Comparison of ENCODE assay signal across 1 cellular context in the genomic region with DNA sequence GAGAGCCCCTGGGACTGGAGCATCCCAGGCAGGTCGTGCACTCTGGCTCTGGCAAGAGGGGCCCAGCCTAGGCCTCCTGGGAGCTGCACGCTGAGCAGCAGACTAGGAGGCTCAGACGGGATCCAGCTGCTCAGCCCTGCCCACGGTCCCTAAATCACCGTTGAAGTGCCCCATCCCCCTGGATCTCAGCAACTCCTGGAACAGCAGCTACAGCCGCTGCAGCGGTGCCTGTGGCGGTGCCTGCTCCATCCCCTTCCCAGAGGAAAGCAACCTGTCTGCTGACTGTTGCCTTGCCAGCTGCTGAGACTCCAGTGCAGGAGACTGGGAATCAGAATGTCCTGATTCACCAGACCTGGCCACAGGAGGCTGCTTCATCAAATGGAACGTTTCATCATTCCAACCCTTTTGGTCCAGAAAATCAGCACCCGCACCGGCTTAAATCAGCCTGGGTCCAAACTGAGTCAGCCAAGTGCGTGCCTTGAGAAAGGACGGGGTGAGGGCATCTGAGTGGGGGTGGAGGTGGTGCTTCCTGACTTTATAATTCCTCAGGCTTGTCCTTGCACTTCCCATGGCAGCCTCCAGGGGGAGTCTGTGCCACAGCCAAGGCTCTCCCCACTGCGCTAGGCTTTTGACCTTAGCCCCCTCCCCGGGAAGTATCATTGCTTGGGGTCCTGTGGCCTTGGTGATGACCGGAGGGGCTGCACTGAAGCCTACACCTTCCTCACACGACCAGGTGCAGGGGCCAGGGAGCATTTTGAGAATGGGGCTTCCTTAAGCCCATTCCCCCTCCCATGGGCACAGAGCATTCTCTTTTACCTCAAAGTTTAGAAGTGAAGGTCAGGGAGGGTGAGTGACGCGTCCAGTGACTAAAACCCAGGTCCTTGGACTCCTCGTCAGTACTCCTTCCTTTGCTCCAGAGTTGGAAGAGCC.
TF ChIP-seq lines count a peak whose summit lies in the region.

No MANE protein-coding gene starts in this region.

TF ChIP-seq in HCT116, 20 proteins besides CTCF, POLR2A, EP300 and RAD21 (continued from another document):
- TF ChIP-seq SP1 (IDR thresholded peaks at IDR 0.05; ENCODE audit: low read depth) (no peak), FOSL1 (IDR thresholded peaks at IDR 0.05; ENCODE audit: low read depth) (no peak), SIN3A (IDR thresholded peaks at IDR 0.05; ENCODE audit: low read depth) (no peak), YY1 (IDR thresholded peaks at IDR 0.05; ENCODE audit: extremely low read depth, insufficient replicate concordance, low read depth, low read length) (no peak), ZNF274 (IDR thresholded peaks at IDR 0.05; ENCODE audit: low read depth, low read length) (no peak), ELF1 (IDR thresholded peaks at IDR 0.05; ENCODE audit: borderline replicate concordance, low read depth) (no peak)
- TF ChIP-seq, protein P1, sequence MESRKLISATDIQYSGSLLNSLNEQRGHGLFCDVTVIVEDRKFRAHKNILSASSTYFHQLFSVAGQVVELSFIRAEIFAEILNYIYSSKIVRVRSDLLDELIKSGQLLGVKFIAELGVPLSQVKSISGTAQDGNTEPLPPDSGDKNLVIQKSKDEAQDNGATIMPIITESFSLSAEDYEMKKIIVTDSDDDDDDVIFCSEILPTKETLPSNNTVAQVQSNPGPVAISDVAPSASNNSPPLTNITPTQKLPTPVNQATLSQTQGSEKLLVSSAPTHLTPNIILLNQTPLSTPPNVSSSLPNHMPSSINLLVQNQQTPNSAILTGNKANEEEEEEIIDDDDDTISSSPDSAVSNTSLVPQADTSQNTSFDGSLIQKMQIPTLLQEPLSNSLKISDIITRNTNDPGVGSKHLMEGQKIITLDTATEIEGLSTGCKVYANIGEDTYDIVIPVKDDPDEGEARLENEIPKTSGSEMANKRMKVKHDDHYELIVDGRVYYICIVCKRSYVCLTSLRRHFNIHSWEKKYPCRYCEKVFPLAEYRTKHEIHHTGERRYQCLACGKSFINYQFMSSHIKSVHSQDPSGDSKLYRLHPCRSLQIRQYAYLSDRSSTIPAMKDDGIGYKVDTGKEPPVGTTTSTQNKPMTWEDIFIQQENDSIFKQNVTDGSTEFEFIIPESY (IDR thresholded peaks at IDR 0.05; ENCODE audit: extremely low read depth, insufficient replicate concordance, low read length) = no peak
- TF ChIP-seq, protein P2, sequence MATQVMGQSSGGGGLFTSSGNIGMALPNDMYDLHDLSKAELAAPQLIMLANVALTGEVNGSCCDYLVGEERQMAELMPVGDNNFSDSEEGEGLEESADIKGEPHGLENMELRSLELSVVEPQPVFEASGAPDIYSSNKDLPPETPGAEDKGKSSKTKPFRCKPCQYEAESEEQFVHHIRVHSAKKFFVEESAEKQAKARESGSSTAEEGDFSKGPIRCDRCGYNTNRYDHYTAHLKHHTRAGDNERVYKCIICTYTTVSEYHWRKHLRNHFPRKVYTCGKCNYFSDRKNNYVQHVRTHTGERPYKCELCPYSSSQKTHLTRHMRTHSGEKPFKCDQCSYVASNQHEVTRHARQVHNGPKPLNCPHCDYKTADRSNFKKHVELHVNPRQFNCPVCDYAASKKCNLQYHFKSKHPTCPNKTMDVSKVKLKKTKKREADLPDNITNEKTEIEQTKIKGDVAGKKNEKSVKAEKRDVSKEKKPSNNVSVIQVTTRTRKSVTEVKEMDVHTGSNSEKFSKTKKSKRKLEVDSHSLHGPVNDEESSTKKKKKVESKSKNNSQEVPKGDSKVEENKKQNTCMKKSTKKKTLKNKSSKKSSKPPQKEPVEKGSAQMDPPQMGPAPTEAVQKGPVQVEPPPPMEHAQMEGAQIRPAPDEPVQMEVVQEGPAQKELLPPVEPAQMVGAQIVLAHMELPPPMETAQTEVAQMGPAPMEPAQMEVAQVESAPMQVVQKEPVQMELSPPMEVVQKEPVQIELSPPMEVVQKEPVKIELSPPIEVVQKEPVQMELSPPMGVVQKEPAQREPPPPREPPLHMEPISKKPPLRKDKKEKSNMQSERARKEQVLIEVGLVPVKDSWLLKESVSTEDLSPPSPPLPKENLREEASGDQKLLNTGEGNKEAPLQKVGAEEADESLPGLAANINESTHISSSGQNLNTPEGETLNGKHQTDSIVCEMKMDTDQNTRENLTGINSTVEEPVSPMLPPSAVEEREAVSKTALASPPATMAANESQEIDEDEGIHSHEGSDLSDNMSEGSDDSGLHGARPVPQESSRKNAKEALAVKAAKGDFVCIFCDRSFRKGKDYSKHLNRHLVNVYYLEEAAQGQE (IDR thresholded peaks at IDR 0.05; ENCODE audit: low read depth) = no peak
